In the genomic region with DNA sequence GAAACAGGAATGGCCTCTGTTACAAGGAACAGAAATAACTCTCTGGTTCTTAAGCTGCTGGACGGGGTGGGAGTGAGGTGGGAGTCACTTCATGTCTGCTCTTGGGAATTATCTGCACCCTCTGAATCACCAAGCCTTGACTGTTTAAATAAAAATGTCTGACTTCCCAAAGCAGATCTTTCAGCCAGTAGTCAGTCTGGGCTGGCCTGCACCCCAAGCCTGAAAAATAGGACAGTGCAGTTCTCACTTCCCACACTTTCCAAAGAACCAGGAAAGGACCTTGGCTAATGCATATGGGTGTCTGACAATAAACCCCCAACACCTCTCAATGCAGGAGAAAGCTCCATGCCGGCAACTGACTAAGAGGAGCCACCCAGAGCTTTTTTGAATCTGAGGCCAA, we compare ENCODE assay signal across 22 cellular contexts.
"Had no signal": no experiment of that assay in that cellular context is flagged by ENCODE, and none has a peak within 500 bp of the region (broad histone marks: within the 10 kb centered on the region; RNA-seq: fewer than 3 reads in every experiment).

No MANE protein-coding gene starts in this region.

- H3K9me3 ChIP-seq: colonic mucosa, esophagus squamous epithelium, gastrocnemius medialis, heart right ventricle, left lung, lower lobe of right lung had no signal

- DNase-seq: colonic mucosa; cortex of kidney; effector CD8-positive, alpha-beta T cell; effector memory CD8-positive, alpha-beta T cell; endodermal cell; erythroblast; esophagus squamous epithelium; foreskin fibroblast; foreskin melanocyte; gastrocnemius medialis; glutamatergic neuron; head of caudate nucleus; heart right ventricle; hypothalamus; immature natural killer cell; left cardiac atrium; left lung; left ventricle myocardium superior; lower lobe of right lung; mesenchymal stem cell had no signal

- H3K4me2 ChIP-seq: hepatocyte had no signal

- H3K4me1 ChIP-seq: colonic mucosa, esophagus squamous epithelium, gastrocnemius medialis, heart right ventricle, left lung, lower lobe of right lung had no signal

- H3K36me3 ChIP-seq: colonic mucosa, esophagus squamous epithelium, gastrocnemius medialis, heart right ventricle, left lung, lower lobe of right lung had no signal

- H3K79me2 ChIP-seq: hepatocyte had no signal

- H3K4me3 ChIP-seq: colonic mucosa, esophagus squamous epithelium, gastrocnemius medialis, heart right ventricle, hepatocyte, left lung, lower lobe of right lung had no signal

- H3K27me3 ChIP-seq: colonic mucosa, hepatocyte had no signal

- ATAC-seq: effector memory CD8-positive, alpha-beta T cell; gastrocnemius medialis; heart right ventricle; left cardiac atrium; left lung; left ventricle myocardium superior; lower lobe of right lung had no signal

- H3K27ac ChIP-seq: colonic mucosa, epithelial cell of prostate, gastrocnemius medialis, heart right ventricle, hepatocyte, left lung, lower lobe of right lung had no signal

- H2AFZ ChIP-seq: hepatocyte had no signal
